In genomic region chr7:56028942-56029630, GRCh38 we compare ENCODE assay signal across 24 cellular contexts. TPM values are rescaled to one million over a fixed set of nuclear protein-coding genes. Genes with fewer than 3 reads are reported as not detected.
A peak's percentile ranks its signal among the peaks of the same experiment; 100 is the strongest.
DNase-seq lines count a peak whose midpoint lies in the region; ATAC-seq and TF ChIP-seq lines count a peak whose summit lies in the region.
"Had no signal": no experiment of that assay in that cellular context is flagged by ENCODE, and none has a peak within 500 bp of the region (broad histone marks: within the 10 kb centered on the region; RNA-seq: fewer than 3 reads in every experiment).

No MANE protein-coding gene starts in this region.

- DNase-seq in EL (peak; percentile 5), PC-3 (peak; percentile 66), epithelial cell of esophagus (ENCODE audit: low read depth) (peak; percentile 51), mucosa of descending colon (peak in 1 of 3 donors; percentile 14), GM20000 (ENCODE audit: low spot score) (no peak), NCI-H345 treated with DMSO at 0.1 percent for 48 hours (lab: John Stamatoyannopoulos, UW; ENCODE audit: unreplicated experiment) (no peak), HK-2 (ENCODE audit: unreplicated experiment) (no peak), GF-D8 (lab: John Stamatoyannopoulos, UW) (no peak)
- DNase-seq: activated CD4-positive, alpha-beta T cell treated with anti-CD3 and anti-CD28 coated beads for 1 hour; activated naive CD4-positive, alpha-beta T cell treated with anti-CD3 and anti-CD28 coated beads, Interleukin-2, amount 10 ng/mL, durations not matched to agents 7 days and 5 days; activated T-cell treated with anti-CD3 and anti-CD28 coated beads, Interleukin-2, amount 50 U/mL, for 48 hours; anterior cingulate cortex; CD8-positive, alpha-beta memory T cell; effector memory CD4-positive, alpha-beta T cell; esophagus squamous epithelium; glutamatergic neuron; KBM-7; NCI-H1694 treated with DMSO at 0.1 percent for 48 hours; nephron progenitor cell; stimulated activated naive CD4-positive, alpha-beta T cell treated with Interleukin-2 at 50 U/mL for 16 hours; tibial artery had no signal

- no peaks in the 10 kb centered on the region for H4K20me1 ChIP-seq in PC-3 (ENCODE audit: low read length)

- CTCF ChIA-PET in PC-3 (lab: Charles Lee): no interaction called here

- H3K27ac ChIP-seq in PC-3 (ENCODE audit: low read length): no peak overlapping the region
- H3K27ac ChIP-seq: esophagus squamous epithelium, HL-60, skin epidermis, tibial artery had no signal

- POLR2A ChIA-PET in PC-3 (lab: Charles Lee; ENCODE audit: unreplicated experiment): no interaction called here

- H3K9me2 ChIP-seq in PC-3 (replicated peaks; ENCODE audit: low read length): no peaks in the 10 kb centered on the region

- BruUV-seq in PC-3 (replicated peaks; lab: Mats Ljungman, UMichigan): no TSS peak

- TF ChIP-seq CTCF in PC-3 (conservative IDR thresholded peaks at IDR 0.05; ENCODE audit: low read depth, low read length) (no peak), epithelial cell of esophagus (IDR thresholded peaks at IDR 0.05; ENCODE audit: insufficient read depth, low read depth, low read length, missing control alignments) (no peak), mucosa of descending colon (IDR thresholded peaks at IDR 0.05) (no peak), GM20000 (IDR thresholded peaks at IDR 0.05; ENCODE audit: extremely low read depth, missing control alignments) (no peak)

- no peak overlapping the region for H3K4me2 ChIP-seq in PC-3 (ENCODE audit: low read length)

- no peaks in the 10 kb centered on the region for H3K9me3 ChIP-seq in PC-3 (ENCODE audit: low read length)
- H3K9me3 ChIP-seq in mucosa of descending colon: no peaks in the 10 kb centered on the region
- H3K9me3 ChIP-seq: esophagus squamous epithelium, HAP-1, tibial artery had no signal

- ATAC-seq in PC-3 (peak; percentile 37; the same call in 1 of the 2 replicates), mucosa of descending colon (peak; percentile 67)

- no peaks in the 10 kb centered on the region for H3K27me3 ChIP-seq in PC-3 (ENCODE audit: low read length)
- H3K27me3 ChIP-seq: esophagus squamous epithelium, tibial artery had no signal

- H3F3A ChIP-seq in PC-3 (ENCODE audit: low read length, unreplicated experiment): no peaks in the 10 kb centered on the region

- intact Hi-C loops in PC-3 (cut with micrococcal nuclease) (no loop called here), mucosa of descending colon (cut with DNase I, micrococcal nuclease) (no loop called here)

- no peak overlapping the region for H3K9ac ChIP-seq in PC-3 (ENCODE audit: low read length)

- H3K4me1 ChIP-seq in PC-3 (ENCODE audit: insufficient read depth, low read length) (no peaks in the 10 kb centered on the region), mucosa of descending colon (ENCODE audit: low read depth) (peaks cover 2% of the 10 kb centered on the region)
- H3K4me1 ChIP-seq: HAP-1 had no signal

- H3K79me2 ChIP-seq in PC-3 (ENCODE audit: low read length): peaks cover 6% of the 10 kb centered on the region

- no peaks in the 10 kb centered on the region; the same call in 1 of the 2 replicates for H3K36me3 ChIP-seq in PC-3 (ENCODE audit: low read depth, low read length)
- H3K36me3 ChIP-seq in mucosa of descending colon (ENCODE audit: low read depth): no peaks in the 10 kb centered on the region

- H3K4me3 ChIP-seq in PC-3 (ENCODE audit: low read length) (no peak overlapping the region), epithelial cell of esophagus (ENCODE audit: low read length) (no peak overlapping the region), mucosa of descending colon (no peak overlapping the region)
- H3K4me3 ChIP-seq: esophagus squamous epithelium, HAP-1, skin epidermis, tibial artery had no signal

- H2AFZ ChIP-seq in PC-3 (ENCODE audit: low read length): no peak overlapping the region

RNA-seq across cellular contexts. Expression of gene PSPH, which starts 22.2 kb away (rescaled TPM):
- total RNA-seq in PC-3 (2014; rRNA removed) (54.0 and 66.3 TPM in 2 replicates), mucosa of descending colon (10 to 100 TPM in 2 of 3 donors, 1 to 10 TPM in 1; 8.0 to 12.0 (median 11.4) TPM)

RNA-seq across cellular contexts. Expression of gene CCT6A, which starts 22.5 kb away (rescaled TPM):
- total RNA-seq in PC-3 (2014; rRNA removed): 316 and 338 TPM in 2 replicates
- total RNA-seq in mucosa of descending colon: 10 to 100 TPM; 62.7 to 92.1 (median 83.4) TPM

RNA-seq across cellular contexts. Expression of gene SUMF2, which starts 35.0 kb away (rescaled TPM):
- total RNA-seq in PC-3 (2014; rRNA removed) (57.4 and 65.6 TPM in 2 replicates), mucosa of descending colon (100 to 1,000 TPM in 2 of 3 donors, 10 to 100 TPM in 1; 91.6 to 122 (median 101) TPM)

Comparison
In these comparisons a context has a peak if more than half of its experiments do, and no peak if none do; other contexts are left out.
1. DNase-seq: peak in EL (single experiment), PC-3 (single experiment) and epithelial cell of esophagus (single experiment); none in GM20000 (single experiment), NCI-H345 treated with DMSO at 0.1 percent for 48 hours (single experiment), HK-2 (single experiment) and GF-D8 (single experiment).